In the genomic region with DNA sequence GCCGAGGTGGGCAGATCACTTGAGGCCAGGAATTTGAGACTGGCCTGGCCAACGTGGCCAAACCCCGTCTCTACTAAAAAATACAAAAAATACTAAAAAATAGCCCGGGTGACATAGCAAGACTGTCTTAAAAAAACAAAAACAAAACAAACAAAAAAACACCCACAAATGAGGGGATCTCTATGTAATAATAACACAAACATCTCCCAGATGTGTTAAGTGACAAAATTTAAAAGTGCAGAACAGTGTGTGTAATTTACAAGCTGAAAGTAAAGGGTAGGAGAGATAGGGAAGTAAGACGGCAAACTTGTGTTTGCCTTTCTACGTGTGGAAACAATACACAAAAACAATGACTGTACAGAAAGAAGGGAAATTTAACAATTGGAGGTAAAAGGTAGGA, we compare ENCODE assay signal across 1 cellular context.
TF ChIP-seq lines count a peak whose summit lies in the region.

No MANE protein-coding gene starts in this region.

TF ChIP-seq in WTC11, 78 proteins besides CTCF, POLR2A, EP300 and RAD21:
- TF ChIP-seq NFATC4 (CRISPR knock-in tag; IDR thresholded peaks at IDR 0.05) (no peak), GABPB1 (CRISPR knock-in tag; IDR thresholded peaks at IDR 0.05) (no peak), ESRRA (CRISPR knock-in tag; IDR thresholded peaks at IDR 0.05; ENCODE audit: borderline replicate concordance) (no peak), MXD4 (CRISPR knock-in tag; IDR thresholded peaks at IDR 0.05; ENCODE audit: borderline replicate concordance) (no peak), SOX15 (CRISPR knock-in tag; IDR thresholded peaks at IDR 0.05) (no peak), RELA (CRISPR knock-in tag; IDR thresholded peaks at IDR 0.05; ENCODE audit: borderline replicate concordance) (no peak)
- TF ChIP-seq, protein P1, sequence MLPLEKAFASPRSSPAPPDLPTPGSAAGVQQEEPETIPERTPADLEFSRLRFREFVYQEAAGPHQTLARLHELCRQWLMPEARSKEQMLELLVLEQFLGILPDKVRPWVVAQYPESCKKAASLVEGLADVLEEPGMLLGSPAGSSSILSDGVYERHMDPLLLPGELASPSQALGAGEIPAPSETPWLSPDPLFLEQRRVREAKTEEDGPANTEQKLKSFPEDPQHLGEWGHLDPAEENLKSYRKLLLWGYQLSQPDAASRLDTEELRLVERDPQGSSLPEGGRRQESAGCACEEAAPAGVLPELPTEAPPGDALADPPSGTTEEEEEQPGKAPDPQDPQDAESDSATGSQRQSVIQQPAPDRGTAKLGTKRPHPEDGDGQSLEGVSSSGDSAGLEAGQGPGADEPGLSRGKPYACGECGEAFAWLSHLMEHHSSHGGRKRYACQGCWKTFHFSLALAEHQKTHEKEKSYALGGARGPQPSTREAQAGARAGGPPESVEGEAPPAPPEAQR (CRISPR knock-in tag; IDR thresholded peaks at IDR 0.05), result no peak
- TF ChIP-seq, protein P2, sequence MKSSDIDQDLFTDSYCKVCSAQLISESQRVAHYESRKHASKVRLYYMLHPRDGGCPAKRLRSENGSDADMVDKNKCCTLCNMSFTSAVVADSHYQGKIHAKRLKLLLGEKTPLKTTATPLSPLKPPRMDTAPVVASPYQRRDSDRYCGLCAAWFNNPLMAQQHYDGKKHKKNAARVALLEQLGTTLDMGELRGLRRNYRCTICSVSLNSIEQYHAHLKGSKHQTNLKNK (CRISPR knock-in tag; IDR thresholded peaks at IDR 0.05), result no peak
- TF ChIP-seq, protein P3, sequence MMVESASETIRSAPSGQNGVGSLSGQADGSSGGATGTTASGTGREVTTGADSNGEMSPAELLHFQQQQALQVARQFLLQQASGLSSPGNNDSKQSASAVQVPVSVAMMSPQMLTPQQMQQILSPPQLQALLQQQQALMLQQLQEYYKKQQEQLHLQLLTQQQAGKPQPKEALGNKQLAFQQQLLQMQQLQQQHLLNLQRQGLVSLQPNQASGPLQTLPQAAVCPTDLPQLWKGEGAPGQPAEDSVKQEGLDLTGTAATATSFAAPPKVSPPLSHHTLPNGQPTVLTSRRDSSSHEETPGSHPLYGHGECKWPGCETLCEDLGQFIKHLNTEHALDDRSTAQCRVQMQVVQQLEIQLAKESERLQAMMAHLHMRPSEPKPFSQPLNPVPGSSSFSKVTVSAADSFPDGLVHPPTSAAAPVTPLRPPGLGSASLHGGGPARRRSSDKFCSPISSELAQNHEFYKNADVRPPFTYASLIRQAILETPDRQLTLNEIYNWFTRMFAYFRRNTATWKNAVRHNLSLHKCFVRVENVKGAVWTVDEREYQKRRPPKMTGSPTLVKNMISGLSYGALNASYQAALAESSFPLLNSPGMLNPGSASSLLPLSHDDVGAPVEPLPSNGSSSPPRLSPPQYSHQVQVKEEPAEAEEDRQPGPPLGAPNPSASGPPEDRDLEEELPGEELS (CRISPR knock-in tag; IDR thresholded peaks at IDR 0.05), result no peak
- TF ChIP-seq, protein P4, sequence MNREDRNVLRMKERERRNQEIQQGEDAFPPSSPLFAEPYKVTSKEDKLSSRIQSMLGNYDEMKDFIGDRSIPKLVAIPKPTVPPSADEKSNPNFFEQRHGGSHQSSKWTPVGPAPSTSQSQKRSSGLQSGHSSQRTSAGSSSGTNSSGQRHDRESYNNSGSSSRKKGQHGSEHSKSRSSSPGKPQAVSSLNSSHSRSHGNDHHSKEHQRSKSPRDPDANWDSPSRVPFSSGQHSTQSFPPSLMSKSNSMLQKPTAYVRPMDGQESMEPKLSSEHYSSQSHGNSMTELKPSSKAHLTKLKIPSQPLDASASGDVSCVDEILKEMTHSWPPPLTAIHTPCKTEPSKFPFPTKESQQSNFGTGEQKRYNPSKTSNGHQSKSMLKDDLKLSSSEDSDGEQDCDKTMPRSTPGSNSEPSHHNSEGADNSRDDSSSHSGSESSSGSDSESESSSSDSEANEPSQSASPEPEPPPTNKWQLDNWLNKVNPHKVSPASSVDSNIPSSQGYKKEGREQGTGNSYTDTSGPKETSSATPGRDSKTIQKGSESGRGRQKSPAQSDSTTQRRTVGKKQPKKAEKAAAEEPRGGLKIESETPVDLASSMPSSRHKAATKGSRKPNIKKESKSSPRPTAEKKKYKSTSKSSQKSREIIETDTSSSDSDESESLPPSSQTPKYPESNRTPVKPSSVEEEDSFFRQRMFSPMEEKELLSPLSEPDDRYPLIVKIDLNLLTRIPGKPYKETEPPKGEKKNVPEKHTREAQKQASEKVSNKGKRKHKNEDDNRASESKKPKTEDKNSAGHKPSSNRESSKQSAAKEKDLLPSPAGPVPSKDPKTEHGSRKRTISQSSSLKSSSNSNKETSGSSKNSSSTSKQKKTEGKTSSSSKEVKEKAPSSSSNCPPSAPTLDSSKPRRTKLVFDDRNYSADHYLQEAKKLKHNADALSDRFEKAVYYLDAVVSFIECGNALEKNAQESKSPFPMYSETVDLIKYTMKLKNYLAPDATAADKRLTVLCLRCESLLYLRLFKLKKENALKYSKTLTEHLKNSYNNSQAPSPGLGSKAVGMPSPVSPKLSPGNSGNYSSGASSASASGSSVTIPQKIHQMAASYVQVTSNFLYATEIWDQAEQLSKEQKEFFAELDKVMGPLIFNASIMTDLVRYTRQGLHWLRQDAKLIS (CRISPR knock-in tag; IDR thresholded peaks at IDR 0.05; ENCODE audit: borderline replicate concordance), result no peak
- TF ChIP-seq, protein P5, sequence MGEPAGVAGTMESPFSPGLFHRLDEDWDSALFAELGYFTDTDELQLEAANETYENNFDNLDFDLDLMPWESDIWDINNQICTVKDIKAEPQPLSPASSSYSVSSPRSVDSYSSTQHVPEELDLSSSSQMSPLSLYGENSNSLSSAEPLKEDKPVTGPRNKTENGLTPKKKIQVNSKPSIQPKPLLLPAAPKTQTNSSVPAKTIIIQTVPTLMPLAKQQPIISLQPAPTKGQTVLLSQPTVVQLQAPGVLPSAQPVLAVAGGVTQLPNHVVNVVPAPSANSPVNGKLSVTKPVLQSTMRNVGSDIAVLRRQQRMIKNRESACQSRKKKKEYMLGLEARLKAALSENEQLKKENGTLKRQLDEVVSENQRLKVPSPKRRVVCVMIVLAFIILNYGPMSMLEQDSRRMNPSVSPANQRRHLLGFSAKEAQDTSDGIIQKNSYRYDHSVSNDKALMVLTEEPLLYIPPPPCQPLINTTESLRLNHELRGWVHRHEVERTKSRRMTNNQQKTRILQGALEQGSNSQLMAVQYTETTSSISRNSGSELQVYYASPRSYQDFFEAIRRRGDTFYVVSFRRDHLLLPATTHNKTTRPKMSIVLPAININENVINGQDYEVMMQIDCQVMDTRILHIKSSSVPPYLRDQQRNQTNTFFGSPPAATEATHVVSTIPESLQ (CRISPR knock-in tag; IDR thresholded peaks at IDR 0.05), result no peak
- TF ChIP-seq, protein P6, sequence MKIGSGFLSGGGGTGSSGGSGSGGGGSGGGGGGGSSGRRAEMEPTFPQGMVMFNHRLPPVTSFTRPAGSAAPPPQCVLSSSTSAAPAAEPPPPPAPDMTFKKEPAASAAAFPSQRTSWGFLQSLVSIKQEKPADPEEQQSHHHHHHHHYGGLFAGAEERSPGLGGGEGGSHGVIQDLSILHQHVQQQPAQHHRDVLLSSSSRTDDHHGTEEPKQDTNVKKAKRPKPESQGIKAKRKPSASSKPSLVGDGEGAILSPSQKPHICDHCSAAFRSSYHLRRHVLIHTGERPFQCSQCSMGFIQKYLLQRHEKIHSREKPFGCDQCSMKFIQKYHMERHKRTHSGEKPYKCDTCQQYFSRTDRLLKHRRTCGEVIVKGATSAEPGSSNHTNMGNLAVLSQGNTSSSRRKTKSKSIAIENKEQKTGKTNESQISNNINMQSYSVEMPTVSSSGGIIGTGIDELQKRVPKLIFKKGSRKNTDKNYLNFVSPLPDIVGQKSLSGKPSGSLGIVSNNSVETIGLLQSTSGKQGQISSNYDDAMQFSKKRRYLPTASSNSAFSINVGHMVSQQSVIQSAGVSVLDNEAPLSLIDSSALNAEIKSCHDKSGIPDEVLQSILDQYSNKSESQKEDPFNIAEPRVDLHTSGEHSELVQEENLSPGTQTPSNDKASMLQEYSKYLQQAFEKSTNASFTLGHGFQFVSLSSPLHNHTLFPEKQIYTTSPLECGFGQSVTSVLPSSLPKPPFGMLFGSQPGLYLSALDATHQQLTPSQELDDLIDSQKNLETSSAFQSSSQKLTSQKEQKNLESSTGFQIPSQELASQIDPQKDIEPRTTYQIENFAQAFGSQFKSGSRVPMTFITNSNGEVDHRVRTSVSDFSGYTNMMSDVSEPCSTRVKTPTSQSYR (CRISPR knock-in tag; IDR thresholded peaks at IDR 0.05), result no peak
TF ChIP-seq in WTC11: peak in this region for 0.
